In genomic region chr17:17700251-17700969, GRCh38 we compare ENCODE assay signal across 11 cellular contexts. TPM values are rescaled to one million over a fixed set of nuclear protein-coding genes. Genes with fewer than 3 reads are reported as not detected.
DNase-seq lines count a peak whose midpoint lies in the region; ATAC-seq and TF ChIP-seq lines count a peak whose summit lies in the region.
"Had no signal": no experiment of that assay in that cellular context is flagged by ENCODE, and none has a peak within 500 bp of the region (broad histone marks: within the 10 kb centered on the region; RNA-seq: fewer than 3 reads in every experiment).

No MANE protein-coding gene starts in this region.

- no peak for TF ChIP-seq CTCF in RWPE1 (conservative IDR thresholded peaks at IDR 0.05; ENCODE audit: low read depth)
- no peak for TF ChIP-seq CTCF in right atrium auricular region (IDR thresholded peaks at IDR 0.05)

- CTCF ChIA-PET in RWPE1 (lab: Yijun Ruan, JAX): no interaction called here

- no peaks in the 10 kb centered on the region for H3K27me3 ChIP-seq in right atrium auricular region
- H3K27me3 ChIP-seq in rectal smooth muscle tissue (ENCODE audit: control insufficient read depth, insufficient read depth, low read length): no peaks in the 10 kb centered on the region
- H3K27me3 ChIP-seq in HAP-1 (ENCODE audit: low read depth): no peaks in the 10 kb centered on the region

- no peaks in the 10 kb centered on the region for H3K36me3 ChIP-seq in right atrium auricular region
- no peaks in the 10 kb centered on the region for H3K36me3 ChIP-seq in rectal smooth muscle tissue (ENCODE audit: control insufficient read depth, insufficient read depth, low read length)
- peaks cover 11% of the 10 kb centered on the region for H3K36me3 ChIP-seq in HAP-1 (replicated peaks)

- H3K4me1 ChIP-seq in right atrium auricular region: peaks cover 0 to 92% of the 10 kb centered on the region in 2 donors
- peaks cover 39% of the 10 kb centered on the region for H3K4me1 ChIP-seq in rectal smooth muscle tissue (ENCODE audit: control insufficient read depth, insufficient read depth, low read length)
- H3K4me1 ChIP-seq in HAP-1: peaks cover 4% of the 10 kb centered on the region

- POLR2A ChIA-PET in RWPE1 (lab: Yijun Ruan, JAX; ENCODE audit: low non-redundant PET): no interaction called here

- no peaks in the 10 kb centered on the region for H3K9me3 ChIP-seq in right atrium auricular region
- H3K9me3 ChIP-seq in HAP-1: no peaks in the 10 kb centered on the region

- ATAC-seq in GM18909 (IDR thresholded peaks at IDR 0.05; ENCODE audit: poor library complexity, unreplicated experiment): no peak
- ATAC-seq: activated CD8-positive, alpha-beta T cell treated with anti-CD3 and anti-CD28 coated beads, Interleukin-2, amount 10 ng/mL, durations not matched to agents 7 days and 5 days had no signal

- no peak overlapping the region for H3K9ac ChIP-seq in rectal smooth muscle tissue (ENCODE audit: low read length)

- H3K4me3 ChIP-seq in right atrium auricular region: peak overlapping the region; percentile 7 to 41
- H3K4me3 ChIP-seq in rectal smooth muscle tissue (ENCODE audit: low read length): peak overlapping the region; percentile 31
- H3K4me3 ChIP-seq in HAP-1: no peak overlapping the region

- in situ Hi-C loops in HAP-1 (cut with MboI; ENCODE audit: low sequenced_read_pairs): no loop called here

- H3K27ac ChIP-seq in RWPE1 (peak overlapping the region; percentile 49; the same call in 1 of the 2 replicates), right atrium auricular region (peak overlapping the region; percentile 97 to 100), rectal smooth muscle tissue (ENCODE audit: low read depth, low read length) (peak overlapping the region; percentile 97)

- peak; percentile 92 for DNase-seq in ELF-1 (ENCODE audit: low read depth, low spot score)
- no peak for DNase-seq in RWPE1 (ENCODE audit: low spot score)
- DNase-seq in right atrium auricular region (ENCODE audit: low spot score): no peak
- DNase-seq in A172 (ENCODE audit: low spot score): no peak
- DNase-seq in HAP-1 (ENCODE audit: low spot score in 2 of 2): no peak
- no peak for DNase-seq in activated naive CD4-positive, alpha-beta T cell treated with anti-CD3 and anti-CD28 coated beads, Interleukin-2, amount 50 U/mL, for 16 hours
- DNase-seq: activated CD8-positive, alpha-beta T cell treated with anti-CD3 and anti-CD28 coated beads, Interleukin-2, amount 10 ng/mL, durations not matched to agents 7 days and 5 days; cortex of kidney; RPMI8226 had no signal

RNA-seq across cellular contexts. Expression of gene RAI1, which starts 19.2 kb away (rescaled TPM):
- total RNA-seq in right atrium auricular region: 10 to 100 TPM; 23.8 to 24.9 TPM
- 5.9 and 8.8 TPM in 2 replicates for total RNA-seq in A172 (2014; rRNA removed; shearing (Covaris generic))
